ENCODE assay signal across 24 cellular contexts in genomic region chr19:7662657-7663056, GRCh38. TPM values are rescaled to one million over a fixed set of nuclear protein-coding genes. Genes with fewer than 3 reads are reported as not detected.
DNase-seq lines count a peak whose midpoint lies in the region; ATAC-seq and TF ChIP-seq lines count a peak whose summit lies in the region.
"Had no signal": no experiment of that assay in that cellular context is flagged by ENCODE, and none has a peak within 500 bp of the region (broad histone marks: within the 10 kb centered on the region; RNA-seq: fewer than 3 reads in every experiment).

No MANE protein-coding gene starts in this region.

- no peak overlapping the region for H2AFZ ChIP-seq in PC-3 (ENCODE audit: low read length)

- H4K20me1 ChIP-seq in PC-3 (ENCODE audit: low read length) = no peaks in the 10 kb centered on the region
- H4K20me1 ChIP-seq: BLaER1 had no signal

- H3K27me3 ChIP-seq in PC-3 (ENCODE audit: low read length) = peaks cover 17% of the 10 kb centered on the region; the same call in 1 of the 2 replicates
- H3K27me3 ChIP-seq in tibial nerve = peaks cover 0 to 11% of the 10 kb centered on the region in 2 donors
- H3K27me3 ChIP-seq: BLaER1 had no signal

- H3K4me3 ChIP-seq in HEK293 (ENCODE audit: low read depth, low read length) (no peak overlapping the region), PC-3 (ENCODE audit: low read length) (no peak overlapping the region), tibial nerve (no peak overlapping the region)
- H3K4me3 ChIP-seq: BLaER1, GM12878 had no signal

- no peaks in the 10 kb centered on the region for H3K4me1 ChIP-seq in HEK293 (ENCODE audit: control insufficient read depth, insufficient read depth, low read length)
- no peaks in the 10 kb centered on the region for H3K4me1 ChIP-seq in PC-3 (ENCODE audit: insufficient read depth, low read length)
- no peaks in the 10 kb centered on the region for H3K4me1 ChIP-seq in tibial nerve
- H3K4me1 ChIP-seq: BE2C, Caco-2 had no signal

- no peak for TF ChIP-seq EP300 in tibial nerve (IDR thresholded peaks at IDR 0.05)

- 82 to 88% methylated on average over 14 of the region's 14 CpGs for WGBS in tibial nerve, 2 donors

- peak; percentile 14 for DNase-seq in activated naive CD4-positive, alpha-beta T cell treated with anti-CD3 and anti-CD28 coated beads, Interleukin-2, amount 10 ng/mL, durations not matched to agents 7 days and 5 days
- DNase-seq in activated naive CD4-positive, alpha-beta T cell treated with Interleukin-2 at 50 U/mL for 16 hours = no peak
- DNase-seq in PC-3 (peak; percentile 35), GM19238 (ENCODE audit: insufficient read length, low spot score) (no peak), tibial nerve (ENCODE audit: low spot score in 2 of 2) (no peak)
- DNase-seq: 8988T; ACHN; BE2C; C1 segment of cervical spinal cord; Caco-2; Calu3; CD4-positive, alpha-beta memory T cell; CD4-positive, CD25-positive, alpha-beta regulatory T cell; CD8-positive, alpha-beta memory T cell; DMS79 treated with DMSO at 0.1 percent for 48 hours; EL; GDM1 had no signal

- no peak overlapping the region for H3K4me2 ChIP-seq in PC-3 (ENCODE audit: low read length)
- H3K4me2 ChIP-seq: BLaER1 had no signal

- H3K9me3 ChIP-seq in HEK293 (ENCODE audit: control insufficient read depth, insufficient read depth, low read depth, low read length) (no peaks in the 10 kb centered on the region), PC-3 (ENCODE audit: low read length) (no peaks in the 10 kb centered on the region), tibial nerve (no peaks in the 10 kb centered on the region)
- H3K9me3 ChIP-seq: BE2C, BLaER1, Caco-2 had no signal

- H3K27me3 Mint-ChIP-seq in activated naive CD4-positive, alpha-beta T cell treated with anti-CD3 and anti-CD28 coated beads, Interleukin-2, amount 10 ng/mL, durations not matched to agents 7 days and 5 days = peaks cover 21% of the 10 kb centered on the region

- no TSS peak for BruUV-seq in PC-3 (replicated peaks; lab: Mats Ljungman, UMichigan)

- no peak for TF ChIP-seq POLR2A in tibial nerve (IDR thresholded peaks at IDR 0.05)

- no peak for TF ChIP-seq CTCF in HEK293 (tag by site-specific recombination; IDR thresholded peaks at IDR 0.05)
- TF ChIP-seq CTCF in PC-3 (conservative IDR thresholded peaks at IDR 0.05; ENCODE audit: low read depth, low read length) = no peak
- TF ChIP-seq CTCF in tibial nerve (IDR thresholded peaks at IDR 0.05) = no peak

- intact Hi-C loops in PC-3 (cut with micrococcal nuclease) = no loop called here

- ATAC-seq in PC-3 (0 out of 2 replicates have a peak, but pooled peaks have one; percentile 35), GM21367 (IDR thresholded peaks at IDR 0.05; ENCODE audit: unreplicated experiment) (no peak)
- ATAC-seq: GM12878 had no signal

- no peaks in the 10 kb centered on the region for H3K36me3 ChIP-seq in HEK293 (ENCODE audit: control insufficient read depth in 2 of 2, insufficient read depth in 1 of 2, low read length in 2 of 2)
- H3K36me3 ChIP-seq in PC-3 (ENCODE audit: low read depth, low read length) = no peaks in the 10 kb centered on the region
- H3K36me3 ChIP-seq in tibial nerve = no peaks in the 10 kb centered on the region
- H3K36me3 ChIP-seq: BE2C, BLaER1 had no signal

- no peaks in the 10 kb centered on the region for H3K36me3 Mint-ChIP-seq in activated naive CD4-positive, alpha-beta T cell treated with anti-CD3 and anti-CD28 coated beads, Interleukin-2, amount 10 ng/mL, durations not matched to agents 7 days and 5 days
- H3K36me3 Mint-ChIP-seq: CD14-positive monocyte; CD4-positive, alpha-beta memory T cell; CD4-positive, CD25-positive, alpha-beta regulatory T cell; CD8-positive, alpha-beta memory T cell had no signal

- CTCF ChIA-PET in activated naive CD4-positive, alpha-beta T cell treated with anti-CD3 and anti-CD28 coated beads, Interleukin-2, amount 10 ng/mL, durations not matched to agents 7 days and 5 days (lab: Charles Lee) = interaction anchor here (0.9 to 1.5 kb wide), 3 partner anchors 11 to 18 kb away, joined by 3 to 5 read pairs (median 3); partner anchors contain the start of gene TRAPPC5
- CTCF ChIA-PET in HEK293 (lab: Yijun Ruan, JAX) (interaction anchor here (2.7 to 4.3 kb wide), 2 partner anchors 10 to 18 kb away, joined by 14 to 23 read pairs; partner anchors contain the start of gene TRAPPC5), PC-3 (lab: Charles Lee) (interaction anchor here (0.6 kb wide), 2 partner anchors 97 to 162 kb away, joined by 3 to 6 read pairs; no protein-coding TSS in a partner anchor)

- H3K9ac ChIP-seq in PC-3 (ENCODE audit: low read length) = no peak overlapping the region
- H3K9ac ChIP-seq: BLaER1 had no signal

- no peaks in the 10 kb centered on the region for H3K9me3 Mint-ChIP-seq in activated naive CD4-positive, alpha-beta T cell treated with anti-CD3 and anti-CD28 coated beads, Interleukin-2, amount 10 ng/mL, durations not matched to agents 7 days and 5 days
- H3K9me3 Mint-ChIP-seq: CD4-positive, alpha-beta memory T cell; CD4-positive, CD25-positive, alpha-beta regulatory T cell; CD8-positive, alpha-beta memory T cell had no signal

- POLR2A ChIA-PET in HEK293 (lab: Yijun Ruan, JAX) = interaction anchor here (0.7 kb wide), 1 partner anchor 81 kb away, joined by 3 read pairs; no protein-coding TSS in a partner anchor
- POLR2A ChIA-PET in PC-3 (lab: Charles Lee; ENCODE audit: unreplicated experiment) = no interaction called here

- peaks cover 14% of the 10 kb centered on the region for H3K4me1 Mint-ChIP-seq in activated naive CD4-positive, alpha-beta T cell treated with anti-CD3 and anti-CD28 coated beads, Interleukin-2, amount 10 ng/mL, durations not matched to agents 7 days and 5 days

- H3K27ac ChIP-seq in HEK293 (ENCODE audit: extremely low read depth, low read depth, low read length) = no peak overlapping the region
- H3K27ac ChIP-seq in PC-3 (ENCODE audit: low read length) = no peak overlapping the region
- no peak overlapping the region for H3K27ac ChIP-seq in tibial nerve
- H3K27ac ChIP-seq: BLaER1 had no signal

- H3K27ac Mint-ChIP-seq in activated naive CD4-positive, alpha-beta T cell treated with anti-CD3 and anti-CD28 coated beads, Interleukin-2, amount 10 ng/mL, durations not matched to agents 7 days and 5 days = no peak overlapping the region
- H3K27ac Mint-ChIP-seq: CD4-positive, CD25-positive, alpha-beta regulatory T cell; CD8-positive, alpha-beta memory T cell had no signal

- no peaks in the 10 kb centered on the region for H3F3A ChIP-seq in PC-3 (ENCODE audit: low read length, unreplicated experiment)

- H3K79me2 ChIP-seq in PC-3 (ENCODE audit: low read length) = no peaks in the 10 kb centered on the region

- no peak overlapping the region for H3K4me3 Mint-ChIP-seq in activated naive CD4-positive, alpha-beta T cell treated with anti-CD3 and anti-CD28 coated beads, Interleukin-2, amount 10 ng/mL, durations not matched to agents 7 days and 5 days
- H3K4me3 Mint-ChIP-seq: CD14-positive monocyte; CD4-positive, alpha-beta memory T cell; CD8-positive, alpha-beta memory T cell had no signal

- H3K9me2 ChIP-seq in PC-3 (replicated peaks; ENCODE audit: low read length) = no peaks in the 10 kb centered on the region

TF ChIP-seq in HEK293, 187 proteins besides CTCF, POLR2A, EP300 and RAD21:
- peak; percentile 64; the same call in 1 of the 2 replicates for TF ChIP-seq ZNF664 (tag by site-specific recombination; IDR thresholded peaks at IDR 0.05)
- TF ChIP-seq, protein P1, sequence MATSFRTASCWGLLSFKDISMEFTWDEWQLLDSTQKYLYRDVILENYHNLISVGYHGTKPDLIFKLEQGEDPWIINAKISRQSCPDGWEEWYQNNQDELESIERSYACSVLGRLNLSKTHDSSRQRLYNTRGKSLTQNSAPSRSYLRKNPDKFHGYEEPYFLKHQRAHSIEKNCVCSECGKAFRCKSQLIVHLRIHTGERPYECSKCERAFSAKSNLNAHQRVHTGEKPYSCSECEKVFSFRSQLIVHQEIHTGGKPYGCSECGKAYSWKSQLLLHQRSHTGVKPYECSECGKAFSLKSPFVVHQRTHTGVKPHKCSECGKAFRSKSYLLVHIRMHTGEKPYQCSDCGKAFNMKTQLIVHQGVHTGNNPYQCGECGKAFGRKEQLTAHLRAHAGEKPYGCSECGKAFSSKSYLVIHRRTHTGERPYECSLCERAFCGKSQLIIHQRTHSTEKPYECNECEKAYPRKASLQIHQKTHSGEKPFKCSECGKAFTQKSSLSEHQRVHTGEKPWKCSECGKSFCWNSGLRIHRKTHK (tag by site-specific recombination; IDR thresholded peaks at IDR 0.05) = no peak

RNA-seq across cellular contexts. Expression of gene RETN, which starts 6.2 kb away (rescaled TPM):
- not detected in 2 replicates for total RNA-seq in PC-3 (2014; rRNA removed)
- not detected for total RNA-seq in tibial nerve
- total RNA-seq: A673; Caco-2; Calu3; CD4-positive, alpha-beta memory T cell; CD4-positive, CD25-positive, alpha-beta regulatory T cell; CD8-positive, alpha-beta memory T cell; G401; GM12878 had no signal

RNA-seq across cellular contexts. Expression of gene MCEMP1, which starts 14.2 kb away (rescaled TPM):
- total RNA-seq in PC-3 (2014; rRNA removed) (not detected in 2 replicates), tibial nerve (1 to 10 TPM in 1 of 4 donors, not detected in 3; 1.5 TPM)
- total RNA-seq: Caco-2; Calu3; CD4-positive, alpha-beta memory T cell; CD8-positive, alpha-beta memory T cell; G401 had no signal

RNA-seq across cellular contexts. Expression of gene TRAPPC5, which starts 18.0 kb away (rescaled TPM):
- total RNA-seq in PC-3 (2014; rRNA removed) (317 and 376 TPM in 2 replicates), tibial nerve (10 to 100 TPM; 26.9 to 47.5 (median 37.0) TPM)

RNA-seq across cellular contexts. Expression of gene STXBP2, which starts 25.7 kb away (rescaled TPM):
- total RNA-seq in PC-3 (2014; rRNA removed) (133 and 149 TPM in 2 replicates), tibial nerve (10 to 100 TPM in 2 of 4 donors, 1 to 10 TPM in 2; 8.7 to 24.0 (median 13.0) TPM)

RNA-seq across cellular contexts. Expression of gene PCP2, which starts 29.1 kb away (rescaled TPM):
- total RNA-seq in PC-3 (2014; rRNA removed) (not detected in 2 replicates), tibial nerve (not detected)
- total RNA-seq: A673, Calu3, G401 had no signal

Comparison
In these comparisons a context has a peak if more than half of its experiments do, and no peak if none do; other contexts are left out.
1. DNase-seq: peak in activated naive CD4-positive, alpha-beta T cell treated with anti-CD3 and anti-CD28 coated beads, Interleukin-2, amount 10 ng/mL, durations not matched to agents 7 days and 5 days (single experiment) and PC-3 (single experiment); none in activated naive CD4-positive, alpha-beta T cell treated with Interleukin-2 at 50 U/mL for 16 hours (single experiment), GM19238 (single experiment) and tibial nerve (0 of 2).